26 cellular contexts compared by ENCODE assay signal in the genomic region with DNA sequence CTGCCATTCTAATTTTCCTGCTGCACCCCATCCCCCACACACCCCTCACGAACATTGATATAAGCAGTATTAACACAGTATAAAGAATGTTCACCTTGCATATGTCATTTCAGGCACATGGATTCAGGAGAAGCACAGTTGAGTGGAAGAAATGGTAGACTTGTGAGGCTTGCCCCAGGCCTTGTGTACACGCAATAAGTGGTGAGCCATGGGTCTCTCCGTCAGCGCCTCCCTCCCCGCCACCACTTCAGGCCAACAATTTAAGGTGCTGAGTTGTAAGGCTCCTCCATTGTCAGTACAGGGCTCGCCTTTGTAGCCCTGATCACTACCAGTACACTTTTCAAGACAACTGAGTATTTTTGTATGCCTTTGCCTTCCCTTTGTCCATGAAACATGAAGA. TPM values are rescaled to one million over a fixed set of nuclear protein-coding genes. Genes with fewer than 3 reads are reported as not detected.
A peak's percentile ranks its signal among the peaks of the same experiment; 100 is the strongest.
DNase-seq lines count a peak whose midpoint lies in the region; ATAC-seq, FAIRE-seq and TF ChIP-seq lines count a peak whose summit lies in the region.
"Had no signal": no experiment of that assay in that cellular context is flagged by ENCODE, and none has a peak within 500 bp of the region (broad histone marks: within the 10 kb centered on the region; RNA-seq: fewer than 3 reads in every experiment).

No MANE protein-coding gene starts in this region.

- H3K36me3 ChIP-seq in uterus = no peaks in the 10 kb centered on the region
- H3K36me3 ChIP-seq: ovary had no signal

- H3K9me3 Mint-ChIP-seq in activated T-helper 2 cell treated with anti-CD3 and anti-CD28 coated beads, Interferon-gamma antibody, Interleukin-2, Interleukin-4, amounts not matched to agents 10 μg/mL and 5 μg/mL and 100 μg/mL, durations not matched to agents 14 hours and 24 hours and 36 hours = no peaks in the 10 kb centered on the region
- H3K9me3 Mint-ChIP-seq: activated naive CD8-positive, alpha-beta T cell treated with anti-CD3 and anti-CD28 coated beads for 36 hours; activated T-cell treated with anti-CD3 and anti-CD28 coated beads, Interleukin-2, amount 50 U/mL, for 4 hours had no signal

- H3K4me1 ChIP-seq in uterus = no peaks in the 10 kb centered on the region

- H3K4me3 Mint-ChIP-seq in activated T-helper 2 cell treated with anti-CD3 and anti-CD28 coated beads, Interferon-gamma antibody, Interleukin-2, Interleukin-4, amounts not matched to agents 10 μg/mL and 5 μg/mL and 100 μg/mL, durations not matched to agents 14 hours and 24 hours and 36 hours (ENCODE audit: low read depth) = no peak overlapping the region
- H3K4me3 Mint-ChIP-seq: activated naive CD8-positive, alpha-beta T cell treated with anti-CD3 and anti-CD28 coated beads for 36 hours; activated T-cell treated with anti-CD3 and anti-CD28 coated beads, Interleukin-2, amount 50 U/mL, for 4 hours had no signal

- no peak for FAIRE-seq in D721Med (lab: Jason Lieb, UNC)
- FAIRE-seq: G401.6, keratinocyte had no signal

- TF ChIP-seq CTCF in D721Med (IDR thresholded peaks at IDR 0.05; ENCODE audit: insufficient read depth, missing control alignments) = no peak
- no peak for TF ChIP-seq CTCF in uterus (IDR thresholded peaks at IDR 0.05)

- peaks cover 7% of the 10 kb centered on the region for H3K36me3 Mint-ChIP-seq in activated T-helper 2 cell treated with anti-CD3 and anti-CD28 coated beads, Interferon-gamma antibody, Interleukin-2, Interleukin-4, amounts not matched to agents 10 μg/mL and 5 μg/mL and 100 μg/mL, durations not matched to agents 14 hours and 24 hours and 36 hours (ENCODE audit: low read depth)

- H3K9me3 ChIP-seq in uterus = no peaks in the 10 kb centered on the region
- H3K9me3 ChIP-seq: mucosa of descending colon, ovary, SJSA1 had no signal

- intact Hi-C loops in activated T-helper 2 cell treated with anti-CD3 and anti-CD28 coated beads, Interferon-gamma antibody, Interleukin-2, Interleukin-4, amounts not matched to agents 10 μg/mL and 5 μg/mL and 100 μg/mL, durations not matched to agents 14 hours and 24 hours and 36 hours (cut with micrococcal nuclease) = no loop called here
- intact Hi-C loops in uterus (cut with DNase I; ENCODE audit: low total_unique reads) = no loop called here

- DNase-seq in AG20443 (ENCODE audit: low spot score) = peak; percentile 16
- DNase-seq in D721Med (ENCODE audit: insufficient read length, low spot score) = peak; percentile 5
- DNase-seq in activated T-helper 2 cell treated with anti-CD3 and anti-CD28 coated beads, Interferon-gamma antibody, Interleukin-2, Interleukin-4, amounts not matched to agents 10 μg/mL and 5 μg/mL and 100 μg/mL, durations not matched to agents 14 hours and 24 hours and 36 hours (ENCODE audit: low spot score) = peak; percentile 9
- DNase-seq in medulla oblongata (ENCODE audit: extremely low spot score) = peak; percentile 6
- no peak for DNase-seq in GOT3 (lab: John Stamatoyannopoulos, UW)
- no peak for DNase-seq in uterus
- DNase-seq: activated CD4-positive, alpha-beta T cell treated with anti-CD3 and anti-CD28 coated beads for 48 hours; activated naive CD8-positive, alpha-beta T cell treated with anti-CD3 and anti-CD28 coated beads for 36 hours; activated T-cell treated with anti-CD3 and anti-CD28 coated beads, Interleukin-2, amount 50 U/mL, for 4 hours; Calu3; KG1; mucosa of descending colon; NCI-H1092 treated with DMSO at 0.1 percent for 48 hours; NCI-H2171 treated with DMSO at 0.1 percent for 48 hours; NCI-H748 treated with DMSO at 0.1 percent for 48 hours; OCI-M1; ovary; stimulated activated CD4-positive, alpha-beta T cell treated with anti-CD3 and anti-CD28 coated beads, Interleukin-2, amount 100 ng/mL, for 48 hours; T-helper 9 cell had no signal

- H3K27me3 Mint-ChIP-seq in activated T-helper 2 cell treated with anti-CD3 and anti-CD28 coated beads, Interferon-gamma antibody, Interleukin-2, Interleukin-4, amounts not matched to agents 10 μg/mL and 5 μg/mL and 100 μg/mL, durations not matched to agents 14 hours and 24 hours and 36 hours (ENCODE audit: low read depth) = no peaks in the 10 kb centered on the region
- H3K27me3 Mint-ChIP-seq: activated naive CD8-positive, alpha-beta T cell treated with anti-CD3 and anti-CD28 coated beads for 36 hours had no signal

- TF ChIP-seq POLR2A in uterus (IDR thresholded peaks at IDR 0.05) = no peak

- H3K4me1 Mint-ChIP-seq in activated T-helper 2 cell treated with anti-CD3 and anti-CD28 coated beads, Interferon-gamma antibody, Interleukin-2, Interleukin-4, amounts not matched to agents 10 μg/mL and 5 μg/mL and 100 μg/mL, durations not matched to agents 14 hours and 24 hours and 36 hours (ENCODE audit: low read depth) = peaks cover 3% of the 10 kb centered on the region

- no peak overlapping the region for H3K27ac ChIP-seq in uterus
- H3K27ac ChIP-seq: GM23248, ovary, SJSA1 had no signal

- no peak for ATAC-seq in GM21825 (IDR thresholded peaks at IDR 0.05; ENCODE audit: unreplicated experiment)
- no peak for ATAC-seq in HG02970 (IDR thresholded peaks at IDR 0.05; ENCODE audit: low FRiP score, unreplicated experiment)
- ATAC-seq: activated T-cell treated with anti-CD3 and anti-CD28 coated beads, Interleukin-2, amount 50 U/mL, for 4 hours had no signal

- H3K27me3 ChIP-seq in uterus = no peaks in the 10 kb centered on the region
- H3K27me3 ChIP-seq: ovary, SJSA1 had no signal

- no peak overlapping the region for H3K27ac Mint-ChIP-seq in activated T-helper 2 cell treated with anti-CD3 and anti-CD28 coated beads, Interferon-gamma antibody, Interleukin-2, Interleukin-4, amounts not matched to agents 10 μg/mL and 5 μg/mL and 100 μg/mL, durations not matched to agents 14 hours and 24 hours and 36 hours

- H3K4me3 ChIP-seq in uterus = no peak overlapping the region
- H3K4me3 ChIP-seq: GM23248, mucosa of descending colon, ovary, SJSA1 had no signal

RNA-seq across cellular contexts. Expression of a gene that starts 12.2 kb away (rescaled TPM):
- 0.32 and 0.39 TPM in 2 replicates for total RNA-seq in activated T-helper 2 cell treated with anti-CD3 and anti-CD28 coated beads, Interferon-gamma antibody, Interleukin-2, Interleukin-4, amounts not matched to agents 10 μg/mL and 5 μg/mL and 100 μg/mL, durations not matched to agents 14 hours and 24 hours and 36 hours
- 1 to 10 TPM in 1 of 4 donors, under 1 TPM in 1, not detected in 2; 0.28 to 1.0 TPM for total RNA-seq in uterus
- total RNA-seq: SJSA1, subcutaneous adipose tissue had no signal

RNA-seq across cellular contexts. Expression of a gene that starts 47.2 kb away (rescaled TPM):
- total RNA-seq in activated T-helper 2 cell treated with anti-CD3 and anti-CD28 coated beads, Interferon-gamma antibody, Interleukin-2, Interleukin-4, amounts not matched to agents 10 μg/mL and 5 μg/mL and 100 μg/mL, durations not matched to agents 14 hours and 24 hours and 36 hours = 37.5 and 39.0 TPM in 2 replicates
- 10 to 100 TPM; 23.2 to 63.8 (median 44.2) TPM for total RNA-seq in uterus

Comparison
In these comparisons a context has a peak if more than half of its experiments do, and no peak if none do; other contexts are left out.
1. DNase-seq: peak in AG20443 (single experiment), D721Med (single experiment), activated T-helper 2 cell treated with anti-CD3 and anti-CD28 coated beads, Interferon-gamma antibody, Interleukin-2, Interleukin-4, amounts not matched to agents 10 μg/mL and 5 μg/mL and 100 μg/mL, durations not matched to agents 14 hours and 24 hours and 36 hours (single experiment) and medulla oblongata (single experiment); none in GOT3 (single experiment) and uterus (0 of 2).